ENCODE assay signal across 9 cellular contexts in the genomic region with DNA sequence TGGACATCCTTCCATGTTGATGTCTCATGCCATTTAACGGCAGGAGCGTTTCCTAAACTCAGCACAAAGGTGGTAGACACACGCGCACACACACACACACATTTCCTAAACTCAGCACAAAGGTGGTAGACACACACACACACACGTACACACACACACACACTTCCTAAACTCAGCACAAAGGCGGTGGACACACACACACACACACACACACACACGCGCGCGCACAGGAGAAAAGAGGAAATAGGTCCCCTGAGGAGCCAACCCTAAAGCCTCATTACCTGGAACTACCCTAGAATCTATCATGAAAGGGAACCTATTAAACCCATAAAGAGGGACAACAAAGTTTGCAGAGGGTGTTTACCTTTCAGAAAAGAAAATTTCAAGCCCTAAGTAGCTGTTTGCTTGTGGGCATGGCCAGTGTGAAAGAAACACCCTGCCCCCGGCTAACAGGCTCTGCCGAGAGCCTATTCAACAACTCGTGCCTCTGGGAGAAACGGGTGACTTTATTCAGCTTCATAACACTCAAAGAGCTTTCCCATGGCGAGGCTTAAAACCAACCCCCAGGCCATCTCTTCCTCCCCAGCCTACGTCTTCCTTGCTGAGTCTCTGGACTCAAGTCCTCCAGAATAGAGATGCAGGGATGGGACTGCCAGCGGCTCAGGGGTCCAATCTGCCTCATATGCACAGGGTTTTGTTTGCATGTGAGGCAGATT. TPM values are rescaled to one million over a fixed set of nuclear protein-coding genes. Genes with fewer than 3 reads are reported as not detected.
DNase-seq lines count a peak whose midpoint lies in the region; TF ChIP-seq lines count a peak whose summit lies in the region.
"Had no signal": no experiment of that assay in that cellular context is flagged by ENCODE, and none has a peak within 500 bp of the region (broad histone marks: within the 10 kb centered on the region; RNA-seq: fewer than 3 reads in every experiment).

No MANE protein-coding gene starts in this region.

- H3K4me2 ChIP-seq in BLaER1 = peak overlapping the region; percentile 44

- H3K9ac ChIP-seq in BLaER1 = no peak overlapping the region
- no peak overlapping the region for H3K9ac ChIP-seq in NT2/D1 (ENCODE audit: insufficient read length, low read depth)

- H4K20me1 ChIP-seq in BLaER1 = peaks cover 25% of the 10 kb centered on the region

- H3K9me3 ChIP-seq in BLaER1 (no peaks in the 10 kb centered on the region), NT2/D1 (ENCODE audit: insufficient read depth, low read length) (peaks cover 9% of the 10 kb centered on the region; the same call in 1 of the 2 replicates), testis (no peaks in the 10 kb centered on the region)

- H3K27ac ChIP-seq in BLaER1 = no peak overlapping the region
- no peak overlapping the region for H3K27ac ChIP-seq in testis
- no peak overlapping the region for H3K27ac ChIP-seq in brain microvascular endothelial cell

- DNase-seq in COLO829 (ENCODE audit: low spot score) (peak; percentile 50), NT2/D1 (ENCODE audit: low read depth, low spot score) (peak; percentile 51), dermis blood vessel endothelial cell (peak; percentile 25), HuH-7.5 (ENCODE audit: low spot score) (no peak), SW 1271 (lab: John Stamatoyannopoulos, UW) (no peak), testis (no peak), brain microvascular endothelial cell (no peak)
- DNase-seq: activated CD4-positive, CD25-positive, alpha-beta regulatory T cell treated with anti-CD3 and anti-CD28 coated beads, Interleukin-2, amount 50 U/mL, for 72 hours had no signal

- H3K36me3 ChIP-seq in BLaER1 (peaks cover 17% of the 10 kb centered on the region; the same call in 1 of the 2 replicates), NT2/D1 (ENCODE audit: insufficient read depth, insufficient read length, low read length) (peaks cover 40% of the 10 kb centered on the region), testis (ENCODE audit: low read depth, missing control alignments) (no peaks in the 10 kb centered on the region), brain microvascular endothelial cell (replicated peaks) (no peaks in the 10 kb centered on the region)

- in situ Hi-C loops in brain microvascular endothelial cell (cut with HindIII; ENCODE audit: low pct_ligation_motif_present, low sequenced_read_pairs) = no loop called here

- intact Hi-C loops in testis (cut with DNase I; ENCODE audit: low total_unique reads) = no loop called here

- H3K4me1 ChIP-seq in BLaER1 (peaks cover 33% of the 10 kb centered on the region), NT2/D1 (ENCODE audit: insufficient read depth, insufficient read length) (peaks cover 35% of the 10 kb centered on the region), testis (peaks cover 18% of the 10 kb centered on the region)

- H3K4me3 ChIP-seq in BLaER1 = no peak overlapping the region
- no peak overlapping the region for H3K4me3 ChIP-seq in NT2/D1 (ENCODE audit: insufficient read length, low read depth)
- no peak overlapping the region for H3K4me3 ChIP-seq in testis
- H3K4me3 ChIP-seq in brain microvascular endothelial cell (ENCODE audit: low read depth, low read length) = no peak overlapping the region

- TF ChIP-seq CTCF in testis (IDR thresholded peaks at IDR 0.05) (no peak), brain microvascular endothelial cell (IDR thresholded peaks at IDR 0.05; ENCODE audit: low read depth, low read length, missing control alignments) (no peak)

- 82 to 90% methylated on average over 16 to 17 of the region's 17 CpGs for WGBS in testis, 2 donors

- H3K27me3 ChIP-seq in BLaER1 (no peaks in the 10 kb centered on the region), NT2/D1 (ENCODE audit: insufficient read depth, insufficient read length) (no peaks in the 10 kb centered on the region), testis (no peaks in the 10 kb centered on the region), brain microvascular endothelial cell (replicated peaks) (no peaks in the 10 kb centered on the region)

- no peak for TF ChIP-seq POLR2A in testis (IDR thresholded peaks at IDR 0.05)

RNA-seq across cellular contexts. Expression of a gene that starts 31.8 kb away (rescaled TPM):
- 21.7 and 25.2 TPM in 2 replicates for total RNA-seq in dermis blood vessel endothelial cell
- total RNA-seq in testis = 10 to 100 TPM; 78.0 to 88.3 TPM
- 41.2 TPM for polyA plus RNA-seq in testis (ENCODE audit: insufficient read depth, low read depth, low replicate concordance)

RNA-seq across cellular contexts. Expression of a gene that starts 55.3 kb away (rescaled TPM):
- total RNA-seq in dermis blood vessel endothelial cell (31.7 and 43.9 TPM in 2 replicates), testis (100 to 1,000 TPM; 120 to 126 TPM)
- 110 TPM for polyA plus RNA-seq in testis (ENCODE audit: insufficient read depth, low read depth, low replicate concordance)

Comparison
In these comparisons a context has a peak if more than half of its experiments do, and no peak if none do; other contexts are left out.
1. DNase-seq: peak in COLO829 (single experiment), NT2/D1 (single experiment) and dermis blood vessel endothelial cell (single experiment); none in HuH-7.5 (single experiment), SW 1271 (0 of 2), testis (single experiment) and brain microvascular endothelial cell (single experiment).